8 cellular contexts compared by ENCODE assay signal in the genomic region with DNA sequence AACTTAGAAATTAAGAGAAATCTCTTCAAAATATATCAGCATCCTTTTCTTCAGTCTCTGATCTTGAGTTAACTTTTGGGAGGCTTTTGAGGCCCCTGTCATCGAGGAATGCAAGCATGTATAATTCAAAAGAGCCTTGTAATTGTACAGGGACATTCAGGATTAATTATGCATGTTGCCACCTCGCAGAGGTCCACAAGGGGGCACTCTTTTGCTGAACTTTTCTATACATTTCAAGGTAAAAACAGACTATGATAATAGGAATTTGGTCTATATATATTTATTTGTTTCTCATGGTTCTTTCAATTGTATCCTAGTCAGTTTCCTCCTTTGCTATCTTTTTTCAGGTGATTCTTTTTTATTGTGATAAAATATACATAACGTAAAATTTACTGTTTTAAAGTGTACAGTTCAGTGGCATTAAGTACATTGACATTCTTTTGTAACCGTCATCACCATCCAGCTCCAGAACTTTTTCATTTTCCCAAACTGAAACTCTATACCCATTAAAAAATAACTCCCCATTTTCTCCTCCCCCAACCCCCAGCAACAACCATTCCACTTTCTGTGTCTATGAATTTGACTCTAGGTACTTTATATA. TPM values are rescaled to one million over a fixed set of nuclear protein-coding genes. Genes with fewer than 3 reads are reported as not detected.
DNase-seq lines count a peak whose midpoint lies in the region; ATAC-seq and TF ChIP-seq lines count a peak whose summit lies in the region.

No MANE protein-coding gene starts in this region.

- no peaks in the 10 kb centered on the region for H3K27me3 ChIP-seq in thoracic aorta (replicated peaks; ENCODE audit: insufficient read depth)

- no peak overlapping the region for H3K4me3 ChIP-seq in AG04449 (ENCODE audit: low read depth, low read length)
- no peak overlapping the region for H3K4me3 ChIP-seq in epithelial cell of esophagus (ENCODE audit: low read length)
- no peak overlapping the region for H3K4me3 ChIP-seq in thoracic aorta

- H3K27ac ChIP-seq in thoracic aorta: no peak overlapping the region

- CTCF ChIA-PET in AG04449 (lab: Yijun Ruan, JAX): interaction anchor here (0.7 to 1.3 kb wide), 3 partner anchors 47 to 768 kb away, joined by 3 to 4 read pairs (median 3); a partner anchor contains a TSS

- no peaks in the 10 kb centered on the region for H3K27me3 Mint-ChIP-seq in naive B cell

- H3K4me1 ChIP-seq in thoracic aorta (ENCODE audit: control insufficient read depth in 1 of 2, low read depth in 2 of 2): no peaks in the 10 kb centered on the region

- no peaks in the 10 kb centered on the region for H3K9me3 ChIP-seq in thoracic aorta

- no peaks in the 10 kb centered on the region for H3K36me3 Mint-ChIP-seq in naive B cell

- no peak overlapping the region for H3K27ac Mint-ChIP-seq in naive B cell

- DNase-seq in AG04449 (ENCODE audit: low read depth, low spot score): no peak
- DNase-seq in NCI-H146 (lab: John Stamatoyannopoulos, UW): peak; percentile 23
- DNase-seq in activated CD4-positive, CD25-positive, alpha-beta regulatory T cell treated with anti-CD3 and anti-CD28 coated beads, Interleukin-2, amount 50 U/mL, for 16 hours (ENCODE audit: low read depth, low spot score): peak; percentile 9
- DNase-seq in epithelial cell of esophagus (ENCODE audit: low read depth): peak; percentile 69
- peak; percentile 45 for DNase-seq in naive B cell
- no peak for DNase-seq in thoracic aorta (ENCODE audit: low spot score)

- TF ChIP-seq CTCF in AG04449 (IDR thresholded peaks at IDR 0.05; ENCODE audit: insufficient read depth, low read length, missing control alignments) (peak; percentile 64), epithelial cell of esophagus (IDR thresholded peaks at IDR 0.05; ENCODE audit: insufficient read depth, low read depth, low read length, missing control alignments) (peak; percentile 83), thoracic aorta (IDR thresholded peaks at IDR 0.05) (peak; percentile 80)

- no peak overlapping the region for H3K4me3 Mint-ChIP-seq in naive B cell

- ATAC-seq in GM18502 (IDR thresholded peaks at IDR 0.05; ENCODE audit: poor library complexity, unreplicated experiment) (peak; percentile 73), naive B cell (ENCODE audit: low read depth in 2 of 2) (peak; percentile 54 to 65), thoracic aorta (ENCODE audit: insufficient number of reproducible peaks, low FRiP score, low read depth) (no peak), GM21526 (IDR thresholded peaks at IDR 0.05; ENCODE audit: low FRiP score, unreplicated experiment) (no peak)

- H3K36me3 ChIP-seq in thoracic aorta: no peaks in the 10 kb centered on the region

- H3K9me3 Mint-ChIP-seq in naive B cell: no peaks in the 10 kb centered on the region

- POLR2A ChIA-PET in AG04449 (lab: Yijun Ruan, JAX): no interaction called here

- H3K4me1 Mint-ChIP-seq in naive B cell: peaks cover 8 to 34% (median 32%) of the 10 kb centered on the region in 3 donors

RNA-seq across cellular contexts. Expression of a gene that starts 47.0 kb away (rescaled TPM):
- polyA plus RNA-seq in naive B cell (ENCODE audit: low read depth in 6 of 6): 1 to 10 TPM in 4 of 6 donors, under 1 TPM in 1, not detected in 1; 0.72 to 2.2 (median 1.9) TPM
- 10 to 100 TPM; 14.5 to 20.0 TPM for total RNA-seq in thoracic aorta

Comparison
In these comparisons a context has a peak if more than half of its experiments do, and no peak if none do; other contexts are left out.
1. DNase-seq: peak in NCI-H146 (single experiment), activated CD4-positive, CD25-positive, alpha-beta regulatory T cell treated with anti-CD3 and anti-CD28 coated beads, Interleukin-2, amount 50 U/mL, for 16 hours (single experiment), epithelial cell of esophagus (single experiment) and naive B cell (single experiment); none in AG04449 (single experiment) and thoracic aorta (single experiment).
2. ATAC-seq: peak in GM18502 (single experiment) and naive B cell (2 of 2); none in thoracic aorta (single experiment) and GM21526 (single experiment).
3. Peak in every context shown above with its lines, with median percentiles within 50 percentile points of each other: CTCF ChIP-seq.